11 cellular contexts compared by ENCODE assay signal in genomic region chrX:20595928-20596550, GRCh38.
DNase-seq lines count a peak whose midpoint lies in the region; ATAC-seq and TF ChIP-seq lines count a peak whose summit lies in the region.
"Had no signal": no experiment of that assay in that cellular context is flagged by ENCODE, and none has a peak within 500 bp of the region (broad histone marks: within the 10 kb centered on the region; RNA-seq: fewer than 3 reads in every experiment).

No MANE protein-coding gene starts in this region.

- ATAC-seq in activated naive CD4-positive, alpha-beta T cell treated with anti-CD3 and anti-CD28 coated beads, Interleukin-2, amount 50 U/mL, for 72 hours = peak; percentile 91
- no peak for ATAC-seq in HG03469 (IDR thresholded peaks at IDR 0.05; ENCODE audit: unreplicated experiment)

- H3K36me3 Mint-ChIP-seq in activated naive CD4-positive, alpha-beta T cell treated with anti-CD3 and anti-CD28 coated beads, Interleukin-2, amount 50 U/mL, for 72 hours = no peaks in the 10 kb centered on the region
- H3K36me3 Mint-ChIP-seq: brain had no signal

- H3K36me3 ChIP-seq in testis (ENCODE audit: low read depth, missing control alignments) = no peaks in the 10 kb centered on the region

- peak; percentile 18 for DNase-seq in AG20443 (ENCODE audit: low spot score)
- DNase-seq in HCEC 1CT = peak; percentile 33
- peak; percentile 24 to 55 for DNase-seq in activated naive CD4-positive, alpha-beta T cell treated with anti-CD3 and anti-CD28 coated beads, Interleukin-2, amount 50 U/mL, for 72 hours (ENCODE audit: low spot score in 2 of 2)
- peak; percentile 21 for DNase-seq in putamen (ENCODE audit: low spot score)
- no peak for DNase-seq in testis
- DNase-seq in AML-193 (lab: John Stamatoyannopoulos, UW) = no peak
- no peak for DNase-seq in activated gamma-delta T cell (lab: John Stamatoyannopoulos, UW)
- DNase-seq: NCI-H1436 treated with DMSO at 0.1 percent for 48 hours had no signal

- H3K4me3 ChIP-seq in testis = no peak overlapping the region
- H3K4me3 ChIP-seq: SK-N-MC had no signal

- WGBS in testis, 2 donors = 56 to 60% methylated on average over 1 to 3 of the region's 6 CpGs

- H3K4me1 ChIP-seq in testis = no peaks in the 10 kb centered on the region

- peak overlapping the region; percentile 40 to 41 for H3K27ac Mint-ChIP-seq in activated naive CD4-positive, alpha-beta T cell treated with anti-CD3 and anti-CD28 coated beads, Interleukin-2, amount 50 U/mL, for 72 hours
- H3K27ac Mint-ChIP-seq: brain had no signal

- intact Hi-C loops in testis (cut with DNase I; ENCODE audit: low total_unique reads) = no loop called here

- TF ChIP-seq CTCF in testis (IDR thresholded peaks at IDR 0.05) = no peak

- no peak overlapping the region for H3K27ac ChIP-seq in testis
- H3K27ac ChIP-seq: SK-N-MC had no signal

- no peaks in the 10 kb centered on the region for H3K9me3 Mint-ChIP-seq in activated naive CD4-positive, alpha-beta T cell treated with anti-CD3 and anti-CD28 coated beads, Interleukin-2, amount 50 U/mL, for 72 hours

- H3K9me3 ChIP-seq in testis = no peaks in the 10 kb centered on the region

- TF ChIP-seq POLR2A in testis (IDR thresholded peaks at IDR 0.05) = no peak

- H3K27me3 ChIP-seq in testis = no peaks in the 10 kb centered on the region

Comparison
In these comparisons a context has a peak if more than half of its experiments do, and no peak if none do; other contexts are left out.
1. DNase-seq: peak in AG20443 (single experiment), HCEC 1CT (single experiment), activated naive CD4-positive, alpha-beta T cell treated with anti-CD3 and anti-CD28 coated beads, Interleukin-2, amount 50 U/mL, for 72 hours (2 of 2) and putamen (single experiment); none in testis (single experiment), AML-193 (0 of 2) and activated gamma-delta T cell (single experiment).